Comparison of ENCODE assay signal across 8 cellular contexts in the genomic region with DNA sequence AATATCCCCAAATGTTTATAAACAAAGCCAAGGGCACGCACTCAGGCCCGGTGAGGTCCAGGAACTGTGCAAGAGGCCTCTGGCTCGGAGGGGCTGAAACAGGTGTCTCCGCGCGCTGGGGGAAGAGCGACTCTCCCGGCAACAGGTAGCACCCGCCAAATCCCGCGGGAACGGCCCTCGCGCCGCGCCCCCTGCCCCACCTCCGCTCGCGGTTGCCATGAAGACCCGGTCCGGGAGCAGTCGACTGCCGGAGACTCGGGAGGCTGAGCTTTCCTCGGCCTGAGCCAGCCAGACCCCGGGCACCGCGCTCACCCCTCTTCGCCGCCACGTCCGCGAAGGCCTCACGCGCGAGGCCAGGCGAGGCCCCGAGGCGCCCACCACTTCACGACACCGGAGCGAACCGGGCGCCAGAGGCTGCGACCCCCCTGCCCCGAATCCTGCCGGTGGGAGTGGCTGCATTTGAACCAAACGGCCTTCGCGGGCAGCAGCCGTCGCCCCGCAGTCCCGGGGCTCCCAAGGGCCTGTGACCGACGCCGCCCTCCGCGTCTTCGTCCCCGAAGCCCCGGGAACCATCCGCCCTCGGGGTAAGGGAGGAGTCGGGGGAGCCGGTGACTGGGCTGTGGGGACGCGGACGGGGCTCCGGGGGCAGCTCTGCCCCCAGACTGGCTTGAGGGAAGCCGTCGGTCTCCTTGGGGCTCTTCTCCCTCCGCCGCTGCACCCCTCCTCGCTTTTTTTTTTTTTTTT. TPM values are rescaled to one million over a fixed set of nuclear protein-coding genes. Genes with fewer than 3 reads are reported as not detected.
A peak's percentile ranks its signal among the peaks of the same experiment; 100 is the strongest.
DNase-seq lines count a peak whose midpoint lies in the region; TF ChIP-seq lines count a peak whose summit lies in the region.

A gene with protein sequence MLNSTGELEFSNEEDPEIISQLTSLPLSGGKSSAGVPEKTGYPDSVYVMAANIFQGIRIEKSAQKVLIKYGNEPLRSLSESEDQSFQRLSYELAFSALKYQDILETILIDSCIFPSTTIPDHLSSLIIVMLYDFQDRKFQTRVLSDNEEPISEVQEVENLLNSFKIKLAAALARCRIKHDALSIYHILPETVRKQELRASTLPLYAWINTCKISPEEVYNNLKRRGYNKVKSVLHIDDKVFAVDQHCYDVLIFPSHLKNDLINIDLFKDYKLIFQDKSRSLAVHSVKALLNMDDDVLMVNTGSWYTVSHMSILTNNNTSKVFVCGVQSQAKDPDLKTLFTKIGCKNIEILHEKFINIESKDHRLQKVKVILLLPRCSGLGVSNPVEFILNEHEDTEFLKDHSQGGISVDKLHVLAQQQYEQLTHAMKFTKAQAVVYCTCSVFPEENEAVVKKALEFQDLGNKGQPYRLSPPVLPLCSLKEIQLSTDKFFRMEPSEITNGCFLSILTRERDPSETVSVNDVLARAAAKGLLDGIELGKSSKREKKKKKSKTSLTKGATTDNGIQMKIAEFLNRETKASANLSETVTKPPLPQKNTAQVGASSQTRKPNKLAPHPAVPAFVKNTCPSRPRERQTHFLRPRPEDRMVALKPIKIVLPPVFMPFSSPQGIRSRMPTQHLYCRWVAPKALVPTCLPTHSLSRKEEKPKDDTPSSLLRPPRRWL (plus strand): TSS at position 239 of the 744 bp plus-strand sequence. CDS start 739 bp downstream, outside the sequence.

- intact Hi-C loops in transverse colon (cut with DNase I; ENCODE audit: low total_unique reads), result no loop called here

- H3K27me3 ChIP-seq in mucosa of rectum (ENCODE audit: control insufficient read depth in 2 of 2, insufficient read depth in 2 of 2, low read length in 2 of 2) (peaks cover 0 to 2% of the 10 kb centered on the region in 2 donors), transverse colon (no peaks in the 10 kb centered on the region)

- peaks cover 0 to 2% (median 2%) of the 10 kb centered on the region in 3 donors for H3K9me3 Mint-ChIP-seq in IgD-negative memory B cell
- peaks cover 3% of the 10 kb centered on the region for H3K9me3 Mint-ChIP-seq in T-helper 1 cell treated with Interleukin-12 subunit alpha and Interleukin-12 subunit beta and Interleukin-4 antibody, amounts not matched to agents 30 μg/mL and 1 μg/mL, for 36 hours
- H3K9me3 Mint-ChIP-seq in endothelial cell (ENCODE audit: unreplicated experiment), result no peaks in the 10 kb centered on the region

- peak; percentile 63 for TF ChIP-seq POLR2A in transverse colon (IDR thresholded peaks at IDR 0.05)

- H3K4me3 ChIP-seq in mucosa of rectum (ENCODE audit: low read length in 2 of 2) (peak within 1 kb of the TSS; percentile 77 to 86), transverse colon (peak within 1 kb of the TSS; percentile 46 to 66 (median 61))

- H3K36me3 Mint-ChIP-seq in IgD-negative memory B cell, result peaks cover 2% of the 10 kb centered on the region
- no peaks in the 10 kb centered on the region for H3K36me3 Mint-ChIP-seq in T-helper 1 cell treated with Interleukin-12 subunit alpha and Interleukin-12 subunit beta and Interleukin-4 antibody, amounts not matched to agents 30 μg/mL and 1 μg/mL, for 36 hours (ENCODE audit: low read depth)
- H3K36me3 Mint-ChIP-seq in endothelial cell (ENCODE audit: low read depth, unreplicated experiment), result no peaks in the 10 kb centered on the region

- peak; percentile 32 for DNase-seq in activated CD4-positive, CD25-positive, alpha-beta regulatory T cell treated with anti-CD3 and anti-CD28 coated beads, Interleukin-2, amount 50 U/mL, for 72 hours
- no peak for DNase-seq in activated CD4-positive, CD25-positive, alpha-beta regulatory T cell (lab: John Stamatoyannopoulos, UW)
- peak; percentile 86 for DNase-seq in endothelial cell (ENCODE audit: low spot score)
- DNase-seq in transverse colon, result peak; percentile 88
- DNase-seq in pons (ENCODE audit: low spot score), result no peak

- H3K27ac Mint-ChIP-seq in IgD-negative memory B cell (peak within 1 kb of the TSS in 1 of 3 donors; percentile 69), endothelial cell (ENCODE audit: unreplicated experiment) (peak within 1 kb of the TSS; percentile 57)
- no peak within 1 kb of the TSS for H3K27ac Mint-ChIP-seq in T-helper 1 cell treated with Interleukin-12 subunit alpha and Interleukin-12 subunit beta and Interleukin-4 antibody, amounts not matched to agents 30 μg/mL and 1 μg/mL, for 36 hours

- H3K9me3 ChIP-seq in mucosa of rectum (ENCODE audit: control insufficient read depth in 2 of 2, low read length in 2 of 2), result no peaks in the 10 kb centered on the region
- no peaks in the 10 kb centered on the region for H3K9me3 ChIP-seq in transverse colon

- H3K4me3 Mint-ChIP-seq in IgD-negative memory B cell, result peak within 1 kb of the TSS; percentile 76 to 92 (median 83)
- H3K4me3 Mint-ChIP-seq in T-helper 1 cell treated with Interleukin-12 subunit alpha and Interleukin-12 subunit beta and Interleukin-4 antibody, amounts not matched to agents 30 μg/mL and 1 μg/mL, for 36 hours, result peak within 1 kb of the TSS; percentile 64
- H3K4me3 Mint-ChIP-seq in endothelial cell (ENCODE audit: unreplicated experiment), result peak within 1 kb of the TSS; percentile 92

- in situ Hi-C loops in transverse colon (cut with MboI; ENCODE audit: low pct_ligation_motif_present in 1 of 4, low pct_unique_long_range_greater_than_20kb in 1 of 4, low sequenced_read_pairs in 3 of 4), result loop anchor here in 2 of 4 donors (10.0 to 25.0 kb wide), 2 partner anchors 137 to 145 kb away; no protein-coding TSS in a partner anchor

- 3 to 11% methylated on average over 6 to 53 of the region's 75 CpGs for WGBS in transverse colon (ENCODE audit: low coverage in 1 of 2), 2 donors

- H3K4me1 ChIP-seq in mucosa of rectum (ENCODE audit: control insufficient read depth in 2 of 2, insufficient read depth in 2 of 2, low read length in 2 of 2) (no peaks in the 10 kb centered on the region), transverse colon (peaks cover 0 to 5% (median 1%) of the 10 kb centered on the region in 4 donors)

- no peak for TF ChIP-seq CTCF in endothelial cell (IDR thresholded peaks at IDR 0.05; ENCODE audit: unreplicated experiment)
- no peak for TF ChIP-seq CTCF in transverse colon (IDR thresholded peaks at IDR 0.05)

- H3K27ac ChIP-seq in mucosa of rectum (ENCODE audit: low read depth in 2 of 2, low read length in 2 of 2), result peak within 1 kb of the TSS; percentile 56 to 75
- H3K27ac ChIP-seq in transverse colon, result peak within 1 kb of the TSS; percentile 67 to 81 (median 78)

- peaks cover 14% of the 10 kb centered on the region for H3K27me3 Mint-ChIP-seq in IgD-negative memory B cell
- H3K27me3 Mint-ChIP-seq in T-helper 1 cell treated with Interleukin-12 subunit alpha and Interleukin-12 subunit beta and Interleukin-4 antibody, amounts not matched to agents 30 μg/mL and 1 μg/mL, for 36 hours (ENCODE audit: low read depth), result peaks cover 64% of the 10 kb centered on the region
- H3K27me3 Mint-ChIP-seq in endothelial cell (ENCODE audit: unreplicated experiment), result peaks cover 4% of the 10 kb centered on the region

- peak within 1 kb of the TSS; percentile 58 to 83 for H3K9ac ChIP-seq in mucosa of rectum (ENCODE audit: low read depth in 1 of 2, low read length in 2 of 2)

- peaks cover 2 to 5% (median 5%) of the 10 kb centered on the region in 3 donors for H3K4me1 Mint-ChIP-seq in IgD-negative memory B cell
- H3K4me1 Mint-ChIP-seq in T-helper 1 cell treated with Interleukin-12 subunit alpha and Interleukin-12 subunit beta and Interleukin-4 antibody, amounts not matched to agents 30 μg/mL and 1 μg/mL, for 36 hours (ENCODE audit: low read depth), result peaks cover 8% of the 10 kb centered on the region
- H3K4me1 Mint-ChIP-seq in endothelial cell (ENCODE audit: unreplicated experiment), result peaks cover 8% of the 10 kb centered on the region

- no peaks in the 10 kb centered on the region for H3K36me3 ChIP-seq in mucosa of rectum (ENCODE audit: control insufficient read depth in 2 of 2, insufficient read depth in 2 of 2, low read length in 2 of 2)
- no peaks in the 10 kb centered on the region for H3K36me3 ChIP-seq in transverse colon

- no peak for TF ChIP-seq EP300 in transverse colon (IDR thresholded peaks at IDR 0.05; ENCODE audit: low read depth)

RNA-seq across cellular contexts. Expression of the gene that starts here (rescaled TPM):
- polyA plus RNA-seq in IgD-negative memory B cell, result 1.1 TPM
- total RNA-seq in endothelial cell (ENCODE audit: unreplicated experiment) (8.5 TPM), transverse colon (10 to 100 TPM in 3 of 4 donors, 1 to 10 TPM in 1; 8.1 to 37.0 (median 17.3) TPM)

Comparison
In these comparisons a context has a peak if more than half of its experiments do, and no peak if none do; other contexts are left out.
1. DNase-seq: peak in activated CD4-positive, CD25-positive, alpha-beta regulatory T cell treated with anti-CD3 and anti-CD28 coated beads, Interleukin-2, amount 50 U/mL, for 72 hours (single experiment), endothelial cell (single experiment) and transverse colon (single experiment); none in activated CD4-positive, CD25-positive, alpha-beta regulatory T cell (0 of 4) and pons (single experiment).
2. Peak in every context shown above with its lines, with median percentiles within 50 percentile points of each other: H3K4me3 Mint-ChIP-seq.